Comparison of ENCODE assay signal across 21 cellular contexts in genomic region chr6:6538301-6538700, GRCh38. TPM values are rescaled to one million over a fixed set of nuclear protein-coding genes. Genes with fewer than 3 reads are reported as not detected.
A peak's percentile ranks its signal among the peaks of the same experiment; 100 is the strongest.
DNase-seq lines count a peak whose midpoint lies in the region; ATAC-seq and TF ChIP-seq lines count a peak whose summit lies in the region.
"Had no signal": no experiment of that assay in that cellular context is flagged by ENCODE, and none has a peak within 500 bp of the region (broad histone marks: within the 10 kb centered on the region; RNA-seq: fewer than 3 reads in every experiment).

No MANE protein-coding gene starts in this region.

- no peak for TF ChIP-seq CTCF in heart right ventricle (IDR thresholded peaks at IDR 0.05)
- TF ChIP-seq CTCF in lung (IDR thresholded peaks at IDR 0.05; ENCODE audit: control extremely low read depth, extremely low read depth), result no peak
- no peak for TF ChIP-seq CTCF in GM10266 (IDR thresholded peaks at IDR 0.05; ENCODE audit: control insufficient read depth, insufficient read depth, low read depth, missing control alignments)

- H3K4me2 ChIP-seq in BLaER1, result peak overlapping the region; percentile 6; the same call in 1 of the 2 replicates
- H3K4me2 ChIP-seq: KMS-11 had no signal

- H3K27ac ChIP-seq in BLaER1 (no peak overlapping the region), SK-N-MC (no peak overlapping the region), heart right ventricle (peak overlapping the region in 4 of 10 donors; percentile 23 to 58 (median 38)), lung (ENCODE audit: low read depth in 1 of 2, low read length in 1 of 2) (no peak overlapping the region)
- H3K27ac ChIP-seq: KMS-11 had no signal

- peaks cover 8% of the 10 kb centered on the region; the same call in 1 of the 2 replicates for H3K9me3 ChIP-seq in BLaER1
- H3K9me3 ChIP-seq in SK-N-MC (ENCODE audit: low read depth, low read length), result no peaks in the 10 kb centered on the region
- H3K9me3 ChIP-seq in heart right ventricle, result no peaks in the 10 kb centered on the region
- no peaks in the 10 kb centered on the region for H3K9me3 ChIP-seq in lung (ENCODE audit: control insufficient read depth in 2 of 2, insufficient read depth in 1 of 2, low read length in 1 of 2)

- DNase-seq in SK-N-MC (ENCODE audit: low read depth, low spot score) (no peak), heart right ventricle (no peak), lung (ENCODE audit: low spot score) (no peak), GM10266 (ENCODE audit: extremely low spot score) (no peak), DMS79 treated with DMSO at 0.1 percent for 48 hours (lab: John Stamatoyannopoulos, UW) (no peak)
- DNase-seq: CD8-positive, alpha-beta T cell; GOT3; IMR-90; NCI-H1092 treated with DMSO at 0.1 percent for 48 hours; NCI-H1436 treated with DMSO at 0.1 percent for 48 hours; NCI-H1930; NCI-H2227 treated with DMSO at 0.1 percent for 48 hours; NCI-H510A treated with DMSO at 0.1 percent for 48 hours; NCI-H748 treated with DMSO at 0.1 percent for 48 hours had no signal

- H4K20me1 ChIP-seq in BLaER1, result no peaks in the 10 kb centered on the region

- peaks cover 15% of the 10 kb centered on the region for H3K4me1 ChIP-seq in BLaER1
- peaks cover 0 to 23% (median 16%) of the 10 kb centered on the region in 9 donors for H3K4me1 ChIP-seq in heart right ventricle
- H3K4me1 ChIP-seq in lung (ENCODE audit: control insufficient read depth in 2 of 2, insufficient read depth in 2 of 2, low read length in 2 of 2), result peaks cover 1 to 4% of the 10 kb centered on the region in 2 donors

- 30 to 41% methylated on average over 4 of the region's 4 CpGs for WGBS in heart right ventricle, 2 donors
- 28 to 37% methylated on average over 4 of the region's 4 CpGs for WGBS in lung, 2 donors

- H3K27me3 ChIP-seq in BLaER1 (no peaks in the 10 kb centered on the region), heart right ventricle (no peaks in the 10 kb centered on the region), lung (ENCODE audit: control insufficient read depth, insufficient read depth) (no peaks in the 10 kb centered on the region)

- intact Hi-C loops in heart right ventricle (cut with DNase I), result no loop called here

- ATAC-seq in heart right ventricle (peak in 7 of 8 donors; percentile 38 to 81 (median 75)), lung (ENCODE audit: insufficient read depth, low FRiP score) (peak; percentile 27), HG03378 (IDR thresholded peaks at IDR 0.05; ENCODE audit: unreplicated experiment) (no peak)
- ATAC-seq: CD8-positive, alpha-beta T cell; HCT116 had no signal

- no peaks in the 10 kb centered on the region for H3K36me3 ChIP-seq in BLaER1
- no peaks in the 10 kb centered on the region for H3K36me3 ChIP-seq in SK-N-MC (ENCODE audit: insufficient read depth, low read length)
- H3K36me3 ChIP-seq in heart right ventricle, result no peaks in the 10 kb centered on the region
- H3K36me3 ChIP-seq in lung (ENCODE audit: control insufficient read depth in 2 of 2, insufficient read depth in 2 of 2, low read length in 2 of 2), result no peaks in the 10 kb centered on the region

- H3K4me3 ChIP-seq in BLaER1 (no peak overlapping the region), SK-N-MC (peak overlapping the region; percentile 5; the same call in 1 of the 2 replicates), heart right ventricle (no peak overlapping the region), lung (no peak overlapping the region)

- H3K9ac ChIP-seq in BLaER1 (no peak overlapping the region), SK-N-MC (ENCODE audit: insufficient read length) (no peak overlapping the region)
- H3K9ac ChIP-seq: KMS-11 had no signal

RNA-seq across cellular contexts. Expression of gene LY86, which starts 50.2 kb away (rescaled TPM):
- total RNA-seq in heart right ventricle (1 to 10 TPM in 4 of 10 donors, under 1 TPM in 6; 0.23 to 7.6 (median 0.91) TPM), lung (1 to 10 TPM; 5.2 to 9.5 TPM)
- polyA plus RNA-seq in heart right ventricle (1 to 10 TPM in 1 of 2 donors, under 1 TPM in 1; 0.29 to 1.1 TPM), lung (10 to 100 TPM in 1 of 2 donors, 1 to 10 TPM in 1; 9.8 to 12.4 TPM)
- total RNA-seq: G401, IMR-90, SK-MEL-5 had no signal
- polyA plus RNA-seq: BJ, IMR-90 had no signal
